ENCODE assay signal across 8 cellular contexts in the genomic region with DNA sequence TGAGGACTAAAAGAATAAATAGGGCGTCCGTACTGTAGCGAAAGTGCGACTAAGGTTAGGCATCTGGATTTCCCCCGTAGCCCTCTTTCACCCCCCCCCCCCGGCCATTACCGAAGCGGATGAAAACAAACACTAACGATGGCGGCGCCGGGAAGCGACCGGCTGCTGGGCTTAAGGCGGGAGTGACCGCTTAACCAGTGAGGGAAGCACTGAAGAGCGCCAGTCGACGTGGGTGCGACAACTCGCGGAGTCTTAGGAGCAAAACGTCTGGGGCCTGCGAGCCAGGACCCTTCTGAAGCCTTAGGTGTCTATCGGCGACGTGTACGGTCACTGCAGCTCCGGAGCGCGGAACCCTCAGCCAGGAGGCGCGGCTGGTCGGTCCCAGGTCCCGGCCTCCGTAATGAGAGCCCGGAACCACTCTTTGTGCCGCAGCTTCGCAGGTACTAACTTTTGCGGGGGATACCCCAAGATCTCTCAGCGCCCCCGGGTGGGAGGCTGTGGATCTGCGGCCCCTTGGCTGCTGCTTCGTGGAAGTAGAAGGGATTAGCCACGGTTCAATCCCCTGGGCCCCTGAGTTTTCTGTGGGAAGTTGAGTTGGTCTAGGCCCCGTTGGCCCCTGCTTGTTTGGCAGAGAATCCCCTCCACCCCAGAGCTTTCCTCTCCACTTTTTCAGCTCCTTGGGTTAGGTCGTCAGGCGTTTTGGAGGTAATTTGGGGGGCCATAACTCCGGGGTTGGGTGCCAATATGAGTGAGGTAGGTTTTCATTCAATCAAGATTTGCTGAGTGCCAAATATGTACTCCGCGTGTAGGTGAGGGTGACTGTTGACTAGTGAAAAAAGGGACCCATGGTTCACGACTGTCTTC.
DNase-seq lines count a peak whose midpoint lies in the region; ATAC-seq lines count a peak whose summit lies in the region.

Gene ATG13, plus strand, starts transcription at position 103 of the 864 bp plus-strand sequence. CDS start 26,739 bp downstream, outside the sequence.

- peak; percentile 27 for ATAC-seq in GM18520 (IDR thresholded peaks at IDR 0.05; ENCODE audit: unreplicated experiment)
- peak; percentile 54 for ATAC-seq in HG03064 (IDR thresholded peaks at IDR 0.05; ENCODE audit: low read depth, unreplicated experiment)

- DNase-seq in ACHN = peak; percentile 77
- DNase-seq in NCI-H2171 treated with DMSO at 0.1 percent for 48 hours (lab: John Stamatoyannopoulos, UW) = peak; percentile 68
- peak; percentile 79 for DNase-seq in activated CD4-positive, CD25-positive, alpha-beta regulatory T cell treated with anti-CD3 and anti-CD28 coated beads, Interleukin-2, amount 50 U/mL, for 72 hours
- DNase-seq in cerebellar cortex (ENCODE audit: low spot score) = peak; percentile 73
- peak; percentile 89 for DNase-seq in kidney glomerular epithelial cell (lab: John Stamatoyannopoulos, UW)
- peak; percentile 68 to 77 for DNase-seq in stimulated activated CD4-positive, alpha-beta T cell treated with anti-CD3 and anti-CD28 coated beads, Interleukin-15, amount 100 ng/mL, for 48 hours (ENCODE audit: low read depth in 2 of 2)

- in situ Hi-C loops in ACHN (cut with HindIII; ENCODE audit: low pct_ligation_motif_present, low pct_unique_long_range_greater_than_20kb, low sequenced_read_pairs) = no loop called here

Comparison
In these comparisons a context has a peak if more than half of its experiments do, and no peak if none do; other contexts are left out.
1. Peak in every context shown above with its lines: DNase-seq and ATAC-seq.